In the genomic region with DNA sequence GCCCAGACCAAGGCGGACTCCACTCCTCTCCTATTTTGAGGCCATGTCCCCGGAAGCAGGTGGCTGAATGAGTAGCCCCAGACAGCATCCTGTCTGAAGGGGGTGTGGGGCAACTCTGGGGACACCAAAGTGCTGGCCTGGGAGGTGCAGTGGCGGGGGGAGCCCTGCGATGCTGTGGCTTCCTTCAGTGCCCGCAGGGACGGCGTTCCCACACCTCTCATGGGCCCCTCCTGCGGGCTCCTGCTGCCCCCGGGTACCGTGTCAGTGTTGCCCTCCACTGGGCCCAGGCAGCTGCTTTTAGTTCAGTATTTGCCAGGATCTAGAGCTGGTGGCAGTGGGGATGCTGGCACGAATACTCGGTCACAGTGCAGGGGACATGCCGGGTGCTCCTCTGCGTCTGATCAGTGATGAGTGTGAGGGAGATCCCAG, we compare ENCODE assay signal across 3 cellular contexts.
TF ChIP-seq lines count a peak whose summit lies in the region.

No MANE protein-coding gene starts in this region.

TF ChIP-seq in SK-N-SH treated with all-trans-retinoic acid at 6 μM for 48 hours, 23 proteins besides CTCF, POLR2A, EP300 and RAD21:
- TF ChIP-seq TCF4 (CRISPR knock-in tag; IDR thresholded peaks at IDR 0.05; ENCODE audit: borderline replicate concordance), result no peak
- no peak for TF ChIP-seq ZNF70 (CRISPR knock-in tag; IDR thresholded peaks at IDR 0.05)
- TF ChIP-seq ARNTL (CRISPR knock-in tag; IDR thresholded peaks at IDR 0.05; ENCODE audit: borderline replicate concordance, low read depth), result no peak
- no peak for TF ChIP-seq ZFP3 (CRISPR knock-in tag; IDR thresholded peaks at IDR 0.05)
- no peak for TF ChIP-seq PPARA (CRISPR knock-in tag; IDR thresholded peaks at IDR 0.05; ENCODE audit: borderline replicate concordance)
- no peak for TF ChIP-seq TOX (CRISPR knock-in tag; IDR thresholded peaks at IDR 0.05; ENCODE audit: borderline replicate concordance)
- TF ChIP-seq ZFP30 (CRISPR knock-in tag; IDR thresholded peaks at IDR 0.05), result no peak
- TF ChIP-seq ZNF565 (CRISPR knock-in tag; conservative IDR thresholded peaks at IDR 0.05; ENCODE audit: low read depth), result no peak
- TF ChIP-seq SNAI2 (CRISPR knock-in tag; IDR thresholded peaks at IDR 0.05), result no peak
- no peak for TF ChIP-seq ESRRG (CRISPR knock-in tag; IDR thresholded peaks at IDR 0.05)
- no peak for TF ChIP-seq CSDC2 (CRISPR knock-in tag; IDR thresholded peaks at IDR 0.05)
- TF ChIP-seq RARB (CRISPR knock-in tag; IDR thresholded peaks at IDR 0.05), result no peak
- no peak for TF ChIP-seq ZNF8 (CRISPR knock-in tag; IDR thresholded peaks at IDR 0.05)

TF ChIP-seq in SK-N-SH, 30 proteins besides CTCF, POLR2A, EP300 and RAD21:
- TF ChIP-seq FOSL2 (IDR thresholded peaks at IDR 0.05; ENCODE audit: borderline replicate concordance, low read depth) (no peak), NFIC (IDR thresholded peaks at IDR 0.05; ENCODE audit: borderline replicate concordance) (no peak), ELF1 (IDR thresholded peaks at IDR 0.05) (no peak), EZH2phosphoT487 (IDR thresholded peaks at IDR 0.05; ENCODE audit: borderline replicate concordance, low read depth) (no peak), JUND (IDR thresholded peaks at IDR 0.05) (no peak), RFX5 (IDR thresholded peaks at IDR 0.05; ENCODE audit: low read length) (no peak), FOXM1 (IDR thresholded peaks at IDR 0.05; ENCODE audit: low read depth) (no peak), MXI1 (IDR thresholded peaks at IDR 0.05; ENCODE audit: low read depth, low read length) (no peak), YY1 (IDR thresholded peaks at IDR 0.05; ENCODE audit: low read depth) (no peak)
- TF ChIP-seq, protein P1, sequence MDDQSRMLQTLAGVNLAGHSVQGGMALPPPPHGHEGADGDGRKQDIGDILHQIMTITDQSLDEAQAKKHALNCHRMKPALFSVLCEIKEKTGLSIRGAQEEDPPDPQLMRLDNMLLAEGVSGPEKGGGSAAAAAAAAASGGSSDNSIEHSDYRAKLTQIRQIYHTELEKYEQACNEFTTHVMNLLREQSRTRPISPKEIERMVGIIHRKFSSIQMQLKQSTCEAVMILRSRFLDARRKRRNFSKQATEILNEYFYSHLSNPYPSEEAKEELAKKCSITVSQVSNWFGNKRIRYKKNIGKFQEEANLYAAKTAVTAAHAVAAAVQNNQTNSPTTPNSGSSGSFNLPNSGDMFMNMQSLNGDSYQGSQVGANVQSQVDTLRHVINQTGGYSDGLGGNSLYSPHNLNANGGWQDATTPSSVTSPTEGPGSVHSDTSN (IDR thresholded peaks at IDR 0.05), result no peak
- TF ChIP-seq, protein P2, sequence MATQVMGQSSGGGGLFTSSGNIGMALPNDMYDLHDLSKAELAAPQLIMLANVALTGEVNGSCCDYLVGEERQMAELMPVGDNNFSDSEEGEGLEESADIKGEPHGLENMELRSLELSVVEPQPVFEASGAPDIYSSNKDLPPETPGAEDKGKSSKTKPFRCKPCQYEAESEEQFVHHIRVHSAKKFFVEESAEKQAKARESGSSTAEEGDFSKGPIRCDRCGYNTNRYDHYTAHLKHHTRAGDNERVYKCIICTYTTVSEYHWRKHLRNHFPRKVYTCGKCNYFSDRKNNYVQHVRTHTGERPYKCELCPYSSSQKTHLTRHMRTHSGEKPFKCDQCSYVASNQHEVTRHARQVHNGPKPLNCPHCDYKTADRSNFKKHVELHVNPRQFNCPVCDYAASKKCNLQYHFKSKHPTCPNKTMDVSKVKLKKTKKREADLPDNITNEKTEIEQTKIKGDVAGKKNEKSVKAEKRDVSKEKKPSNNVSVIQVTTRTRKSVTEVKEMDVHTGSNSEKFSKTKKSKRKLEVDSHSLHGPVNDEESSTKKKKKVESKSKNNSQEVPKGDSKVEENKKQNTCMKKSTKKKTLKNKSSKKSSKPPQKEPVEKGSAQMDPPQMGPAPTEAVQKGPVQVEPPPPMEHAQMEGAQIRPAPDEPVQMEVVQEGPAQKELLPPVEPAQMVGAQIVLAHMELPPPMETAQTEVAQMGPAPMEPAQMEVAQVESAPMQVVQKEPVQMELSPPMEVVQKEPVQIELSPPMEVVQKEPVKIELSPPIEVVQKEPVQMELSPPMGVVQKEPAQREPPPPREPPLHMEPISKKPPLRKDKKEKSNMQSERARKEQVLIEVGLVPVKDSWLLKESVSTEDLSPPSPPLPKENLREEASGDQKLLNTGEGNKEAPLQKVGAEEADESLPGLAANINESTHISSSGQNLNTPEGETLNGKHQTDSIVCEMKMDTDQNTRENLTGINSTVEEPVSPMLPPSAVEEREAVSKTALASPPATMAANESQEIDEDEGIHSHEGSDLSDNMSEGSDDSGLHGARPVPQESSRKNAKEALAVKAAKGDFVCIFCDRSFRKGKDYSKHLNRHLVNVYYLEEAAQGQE (IDR thresholded peaks at IDR 0.05; ENCODE audit: low read depth, low read length), result no peak

TF ChIP-seq in K562, 482 proteins besides CTCF, POLR2A, EP300 and RAD21:
- TF ChIP-seq PRDM10 (IDR thresholded peaks at IDR 0.05; ENCODE audit: partially characterized antibody) (no peak), SAFB2 (IDR thresholded peaks at IDR 0.05; ENCODE audit: borderline replicate concordance, low read depth, low read length, severe bottlenecking) (no peak), TCF3 (CRISPR knock-in tag; IDR thresholded peaks at IDR 0.05) (no peak), KAT7 (CRISPR knock-in tag; IDR thresholded peaks at IDR 0.05; ENCODE audit: borderline replicate concordance) (no peak), ZC3H4 (CRISPR knock-in tag; IDR thresholded peaks at IDR 0.05; ENCODE audit: borderline replicate concordance) (no peak), ZSCAN29 (IDR thresholded peaks at IDR 0.05) (no peak), GABPA (tag; conservative IDR thresholded peaks at IDR 0.05; ENCODE audit: low read depth) (no peak), PCBP2 (IDR thresholded peaks at IDR 0.05; ENCODE audit: low read depth, low read length, poor library complexity, severe bottlenecking) (no peak), ZNF76 (CRISPR knock-in tag; IDR thresholded peaks at IDR 0.05; ENCODE audit: borderline replicate concordance) (no peak), MTA1 (IDR thresholded peaks at IDR 0.05; ENCODE audit: borderline replicate concordance) (no peak)
- TF ChIP-seq, protein P3, sequence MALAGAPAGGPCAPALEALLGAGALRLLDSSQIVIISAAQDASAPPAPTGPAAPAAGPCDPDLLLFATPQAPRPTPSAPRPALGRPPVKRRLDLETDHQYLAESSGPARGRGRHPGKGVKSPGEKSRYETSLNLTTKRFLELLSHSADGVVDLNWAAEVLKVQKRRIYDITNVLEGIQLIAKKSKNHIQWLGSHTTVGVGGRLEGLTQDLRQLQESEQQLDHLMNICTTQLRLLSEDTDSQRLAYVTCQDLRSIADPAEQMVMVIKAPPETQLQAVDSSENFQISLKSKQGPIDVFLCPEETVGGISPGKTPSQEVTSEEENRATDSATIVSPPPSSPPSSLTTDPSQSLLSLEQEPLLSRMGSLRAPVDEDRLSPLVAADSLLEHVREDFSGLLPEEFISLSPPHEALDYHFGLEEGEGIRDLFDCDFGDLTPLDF (CRISPR knock-in tag; IDR thresholded peaks at IDR 0.05), result no peak
- TF ChIP-seq, protein P4, sequence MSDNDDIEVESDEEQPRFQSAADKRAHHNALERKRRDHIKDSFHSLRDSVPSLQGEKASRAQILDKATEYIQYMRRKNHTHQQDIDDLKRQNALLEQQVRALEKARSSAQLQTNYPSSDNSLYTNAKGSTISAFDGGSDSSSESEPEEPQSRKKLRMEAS (CRISPR knock-in tag; IDR thresholded peaks at IDR 0.05), result no peak
